ENCODE assay signal across 1 cellular context in genomic region chr15:64566629-64567427, GRCh38.
TF ChIP-seq lines count a peak whose summit lies in the region.

No MANE protein-coding gene starts in this region.

TF ChIP-seq in K562, 482 proteins besides CTCF, POLR2A, EP300 and RAD21 (continued from another document and continues in another):
- TF ChIP-seq HES1 (IDR thresholded peaks at IDR 0.05; ENCODE audit: low read depth) (no peak), GATAD2A (IDR thresholded peaks at IDR 0.05) (no peak), DLX4 (CRISPR knock-in tag; IDR thresholded peaks at IDR 0.05) (no peak), MEIS2 (IDR thresholded peaks at IDR 0.05; ENCODE audit: partially characterized antibody) (peak; percentile 82), L3MBTL2 (IDR thresholded peaks at IDR 0.05) (no peak), ZBTB34 (CRISPR knock-in tag; IDR thresholded peaks at IDR 0.05) (no peak), CREM (IDR thresholded peaks at IDR 0.05; ENCODE audit: low read depth) (no peak), HOXB6 (CRISPR knock-in tag; IDR thresholded peaks at IDR 0.05; ENCODE audit: borderline replicate concordance) (no peak), ETS1 (conservative IDR thresholded peaks at IDR 0.05; ENCODE audit: control insufficient read depth, low read depth, low read length) (no peak), SIRT6 (IDR thresholded peaks at IDR 0.05; ENCODE audit: low read depth, low read length) (no peak), CREBBP (IDR thresholded peaks at IDR 0.05; ENCODE audit: low read depth, low read length) (no peak), GABPA (tag; conservative IDR thresholded peaks at IDR 0.05; ENCODE audit: low read depth) (peak; percentile 44; the same call in 1 of the 2 replicates), HDAC6 (IDR thresholded peaks at IDR 0.05; ENCODE audit: low read depth, low read length) (no peak), BRD9 (IDR thresholded peaks at IDR 0.05; ENCODE audit: low read depth, partially characterized antibody) (peak; percentile 80), E2F3 (CRISPR knock-in tag; IDR thresholded peaks at IDR 0.05) (no peak), CBFA2T3 (IDR thresholded peaks at IDR 0.05) (no peak), HEY1 (CRISPR knock-in tag; IDR thresholded peaks at IDR 0.05; ENCODE audit: borderline replicate concordance) (no peak), SIN3B (IDR thresholded peaks at IDR 0.05; ENCODE audit: low read depth) (no peak), GTF2B (IDR thresholded peaks at IDR 0.05; ENCODE audit: extremely low read depth, insufficient read length) (no peak), ATF4 (CRISPR knock-in tag; IDR thresholded peaks at IDR 0.05) (no peak), ZSCAN32 (CRISPR knock-in tag; IDR thresholded peaks at IDR 0.05) (no peak), SREBF2 (CRISPR knock-in tag; IDR thresholded peaks at IDR 0.05) (no peak), ZNF212 (CRISPR knock-in tag; IDR thresholded peaks at IDR 0.05) (no peak), ZNF507 (tag; conservative IDR thresholded peaks at IDR 0.05) (no peak), MYBL2 (IDR thresholded peaks at IDR 0.05; ENCODE audit: low read depth) (no peak), MYBL2 (CRISPR knock-in tag; IDR thresholded peaks at IDR 0.05; ENCODE audit: borderline replicate concordance) (no peak), ZNF354B (CRISPR knock-in tag; IDR thresholded peaks at IDR 0.05) (no peak), SMARCE1 (IDR thresholded peaks at IDR 0.05) (no peak), HMBOX1 (IDR thresholded peaks at IDR 0.05) (peak; percentile 99), GATA2 (CRISPR knock-in tag; IDR thresholded peaks at IDR 0.05) (no peak), TEAD1 (CRISPR knock-in tag; IDR thresholded peaks at IDR 0.05) (no peak), HMG20B (CRISPR knock-in tag; IDR thresholded peaks at IDR 0.05) (no peak), POLR3G (IDR thresholded peaks at IDR 0.05; ENCODE audit: extremely low read depth, insufficient read length, insufficient replicate concordance) (no peak), PTRF (tag; IDR thresholded peaks at IDR 0.05) (no peak), ZBTB33 (CRISPR knock-in tag; IDR thresholded peaks at IDR 0.05) (no peak), U2AF1 (optimal IDR thresholded peaks at IDR 0.05; ENCODE audit: low read depth, low read length) (no peak), ZBTB9 (CRISPR knock-in tag; IDR thresholded peaks at IDR 0.05) (no peak), TARDBP (IDR thresholded peaks at IDR 0.05) (no peak), CLOCK (CRISPR knock-in tag; IDR thresholded peaks at IDR 0.05; ENCODE audit: borderline replicate concordance) (no peak), TRIM28 (IDR thresholded peaks at IDR 0.05) (0 out of 2 replicates have a peak, but pooled peaks have one; percentile 21), HNRNPH1 (optimal IDR thresholded peaks at IDR 0.05; ENCODE audit: low read depth, low read length) (no peak), HMGN3 (IDR thresholded peaks at IDR 0.05; ENCODE audit: borderline replicate concordance, extremely low read depth, insufficient read length, low read depth, low read length) (no peak), POLR2H (tag; IDR thresholded peaks at IDR 0.05; ENCODE audit: low read depth) (no peak), RFX5 (IDR thresholded peaks at IDR 0.05; ENCODE audit: low read depth, low read length) (no peak), ZBTB5 (IDR thresholded peaks at IDR 0.05) (no peak), SMAD2 (IDR thresholded peaks at IDR 0.05; ENCODE audit: low read depth, low read length) (no peak), ZNF347 (CRISPR knock-in tag; IDR thresholded peaks at IDR 0.05; ENCODE audit: low read depth) (no peak), NEUROD1 (IDR thresholded peaks at IDR 0.05; ENCODE audit: borderline replicate concordance, low read depth, low read length, partially characterized antibody) (no peak), MCM7 (IDR thresholded peaks at IDR 0.05) (no peak), ZNF282 (CRISPR knock-in tag; IDR thresholded peaks at IDR 0.05) (no peak), SUPT5H (IDR thresholded peaks at IDR 0.05) (no peak), FOXJ3 (CRISPR knock-in tag; IDR thresholded peaks at IDR 0.05) (no peak), FOXA1 (IDR thresholded peaks at IDR 0.05; ENCODE audit: borderline replicate concordance) (no peak), EGR1 (conservative IDR thresholded peaks at IDR 0.05) (no peak)
